ENCODE assay signal across 1 cellular context in the genomic region with DNA sequence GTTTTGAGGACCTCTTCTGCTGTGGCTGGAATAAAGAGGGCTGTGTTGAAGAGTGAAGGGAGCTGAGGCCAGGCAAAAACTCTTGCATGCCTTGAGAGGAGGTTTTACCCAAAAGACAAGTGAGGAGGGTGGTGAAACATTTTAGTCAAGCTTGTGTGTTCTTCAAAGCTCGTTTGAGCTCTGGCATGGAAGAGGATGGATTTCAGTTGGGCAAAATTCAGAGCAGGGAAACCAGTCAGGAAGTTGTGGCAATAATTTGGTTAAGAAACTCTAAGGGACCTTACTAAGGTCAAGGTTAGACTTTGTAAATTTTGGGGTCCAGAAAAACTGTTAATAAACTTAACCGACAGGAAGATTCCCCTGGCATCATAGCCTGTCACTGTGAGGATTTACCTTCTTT.
TF ChIP-seq lines count a peak whose summit lies in the region.

No MANE protein-coding gene starts in this region.

TF ChIP-seq in GM23338, 12 proteins besides CTCF, POLR2A, EP300 and RAD21 (continued from another document):
- TF ChIP-seq, protein P1, sequence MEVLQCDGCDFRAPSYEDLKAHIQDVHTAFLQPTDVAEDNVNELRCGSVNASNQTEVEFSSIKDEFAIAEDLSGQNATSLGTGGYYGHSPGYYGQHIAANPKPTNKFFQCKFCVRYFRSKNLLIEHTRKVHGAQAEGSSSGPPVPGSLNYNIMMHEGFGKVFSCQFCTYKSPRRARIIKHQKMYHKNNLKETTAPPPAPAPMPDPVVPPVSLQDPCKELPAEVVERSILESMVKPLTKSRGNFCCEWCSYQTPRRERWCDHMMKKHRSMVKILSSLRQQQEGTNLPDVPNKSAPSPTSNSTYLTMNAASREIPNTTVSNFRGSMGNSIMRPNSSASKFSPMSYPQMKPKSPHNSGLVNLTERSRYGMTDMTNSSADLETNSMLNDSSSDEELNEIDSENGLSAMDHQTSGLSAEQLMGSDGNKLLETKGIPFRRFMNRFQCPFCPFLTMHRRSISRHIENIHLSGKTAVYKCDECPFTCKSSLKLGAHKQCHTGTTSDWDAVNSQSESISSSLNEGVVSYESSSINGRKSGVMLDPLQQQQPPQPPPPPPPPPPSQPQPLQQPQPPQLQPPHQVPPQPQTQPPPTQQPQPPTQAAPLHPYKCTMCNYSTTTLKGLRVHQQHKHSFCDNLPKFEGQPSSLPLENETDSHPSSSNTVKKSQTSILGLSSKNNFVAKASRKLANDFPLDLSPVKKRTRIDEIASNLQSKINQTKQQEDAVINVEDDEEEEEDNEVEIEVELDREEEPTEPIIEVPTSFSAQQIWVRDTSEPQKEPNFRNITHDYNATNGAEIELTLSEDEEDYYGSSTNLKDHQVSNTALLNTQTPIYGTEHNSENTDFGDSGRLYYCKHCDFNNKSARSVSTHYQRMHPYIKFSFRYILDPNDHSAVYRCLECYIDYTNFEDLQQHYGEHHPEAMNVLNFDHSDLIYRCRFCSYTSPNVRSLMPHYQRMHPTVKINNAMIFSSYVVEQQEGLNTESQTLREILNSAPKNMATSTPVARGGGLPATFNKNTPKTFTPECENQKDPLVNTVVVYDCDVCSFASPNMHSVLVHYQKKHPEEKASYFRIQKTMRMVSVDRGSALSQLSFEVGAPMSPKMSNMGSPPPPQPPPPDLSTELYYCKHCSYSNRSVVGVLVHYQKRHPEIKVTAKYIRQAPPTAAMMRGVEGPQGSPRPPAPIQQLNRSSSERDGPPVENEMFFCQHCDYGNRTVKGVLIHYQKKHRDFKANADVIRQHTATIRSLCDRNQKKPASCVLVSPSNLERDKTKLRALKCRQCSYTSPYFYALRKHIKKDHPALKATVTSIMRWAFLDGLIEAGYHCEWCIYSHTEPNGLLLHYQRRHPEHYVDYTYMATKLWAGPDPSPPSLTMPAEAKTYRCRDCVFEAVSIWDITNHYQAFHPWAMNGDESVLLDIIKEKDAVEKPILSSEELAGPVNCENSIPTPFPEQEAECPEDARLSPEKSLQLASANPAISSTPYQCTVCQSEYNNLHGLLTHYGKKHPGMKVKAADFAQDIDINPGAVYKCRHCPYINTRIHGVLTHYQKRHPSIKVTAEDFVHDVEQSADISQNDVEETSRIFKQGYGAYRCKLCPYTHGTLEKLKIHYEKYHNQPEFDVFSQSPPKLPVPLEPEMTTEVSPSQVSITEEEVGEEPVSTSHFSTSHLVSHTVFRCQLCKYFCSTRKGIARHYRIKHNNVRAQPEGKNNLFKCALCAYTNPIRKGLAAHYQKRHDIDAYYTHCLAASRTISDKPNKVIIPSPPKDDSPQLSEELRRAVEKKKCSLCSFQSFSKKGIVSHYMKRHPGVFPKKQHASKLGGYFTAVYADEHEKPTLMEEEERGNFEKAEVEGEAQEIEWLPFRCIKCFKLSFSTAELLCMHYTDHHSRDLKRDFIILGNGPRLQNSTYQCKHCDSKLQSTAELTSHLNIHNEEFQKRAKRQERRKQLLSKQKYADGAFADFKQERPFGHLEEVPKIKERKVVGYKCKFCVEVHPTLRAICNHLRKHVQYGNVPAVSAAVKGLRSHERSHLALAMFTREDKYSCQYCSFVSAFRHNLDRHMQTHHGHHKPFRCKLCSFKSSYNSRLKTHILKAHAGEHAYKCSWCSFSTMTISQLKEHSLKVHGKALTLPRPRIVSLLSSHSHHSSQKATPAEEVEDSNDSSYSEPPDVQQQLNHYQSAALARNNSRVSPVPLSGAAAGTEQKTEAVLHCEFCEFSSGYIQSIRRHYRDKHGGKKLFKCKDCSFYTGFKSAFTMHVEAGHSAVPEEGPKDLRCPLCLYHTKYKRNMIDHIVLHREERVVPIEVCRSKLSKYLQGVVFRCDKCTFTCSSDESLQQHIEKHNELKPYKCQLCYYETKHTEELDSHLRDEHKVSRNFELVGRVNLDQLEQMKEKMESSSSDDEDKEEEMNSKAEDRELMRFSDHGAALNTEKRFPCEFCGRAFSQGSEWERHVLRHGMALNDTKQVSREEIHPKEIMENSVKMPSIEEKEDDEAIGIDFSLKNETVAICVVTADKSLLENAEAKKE (CRISPR knock-in tag; IDR thresholded peaks at IDR 0.05) = no peak
